Comparison of ENCODE assay signal across 1 cellular context in genomic region chr4:98113005-98113404, GRCh38.
TF ChIP-seq lines count a peak whose summit lies in the region.

No MANE protein-coding gene starts in this region.

TF ChIP-seq in H1, 55 proteins besides CTCF, POLR2A, EP300 and RAD21 (continued from another document):
- TF ChIP-seq, protein P1, sequence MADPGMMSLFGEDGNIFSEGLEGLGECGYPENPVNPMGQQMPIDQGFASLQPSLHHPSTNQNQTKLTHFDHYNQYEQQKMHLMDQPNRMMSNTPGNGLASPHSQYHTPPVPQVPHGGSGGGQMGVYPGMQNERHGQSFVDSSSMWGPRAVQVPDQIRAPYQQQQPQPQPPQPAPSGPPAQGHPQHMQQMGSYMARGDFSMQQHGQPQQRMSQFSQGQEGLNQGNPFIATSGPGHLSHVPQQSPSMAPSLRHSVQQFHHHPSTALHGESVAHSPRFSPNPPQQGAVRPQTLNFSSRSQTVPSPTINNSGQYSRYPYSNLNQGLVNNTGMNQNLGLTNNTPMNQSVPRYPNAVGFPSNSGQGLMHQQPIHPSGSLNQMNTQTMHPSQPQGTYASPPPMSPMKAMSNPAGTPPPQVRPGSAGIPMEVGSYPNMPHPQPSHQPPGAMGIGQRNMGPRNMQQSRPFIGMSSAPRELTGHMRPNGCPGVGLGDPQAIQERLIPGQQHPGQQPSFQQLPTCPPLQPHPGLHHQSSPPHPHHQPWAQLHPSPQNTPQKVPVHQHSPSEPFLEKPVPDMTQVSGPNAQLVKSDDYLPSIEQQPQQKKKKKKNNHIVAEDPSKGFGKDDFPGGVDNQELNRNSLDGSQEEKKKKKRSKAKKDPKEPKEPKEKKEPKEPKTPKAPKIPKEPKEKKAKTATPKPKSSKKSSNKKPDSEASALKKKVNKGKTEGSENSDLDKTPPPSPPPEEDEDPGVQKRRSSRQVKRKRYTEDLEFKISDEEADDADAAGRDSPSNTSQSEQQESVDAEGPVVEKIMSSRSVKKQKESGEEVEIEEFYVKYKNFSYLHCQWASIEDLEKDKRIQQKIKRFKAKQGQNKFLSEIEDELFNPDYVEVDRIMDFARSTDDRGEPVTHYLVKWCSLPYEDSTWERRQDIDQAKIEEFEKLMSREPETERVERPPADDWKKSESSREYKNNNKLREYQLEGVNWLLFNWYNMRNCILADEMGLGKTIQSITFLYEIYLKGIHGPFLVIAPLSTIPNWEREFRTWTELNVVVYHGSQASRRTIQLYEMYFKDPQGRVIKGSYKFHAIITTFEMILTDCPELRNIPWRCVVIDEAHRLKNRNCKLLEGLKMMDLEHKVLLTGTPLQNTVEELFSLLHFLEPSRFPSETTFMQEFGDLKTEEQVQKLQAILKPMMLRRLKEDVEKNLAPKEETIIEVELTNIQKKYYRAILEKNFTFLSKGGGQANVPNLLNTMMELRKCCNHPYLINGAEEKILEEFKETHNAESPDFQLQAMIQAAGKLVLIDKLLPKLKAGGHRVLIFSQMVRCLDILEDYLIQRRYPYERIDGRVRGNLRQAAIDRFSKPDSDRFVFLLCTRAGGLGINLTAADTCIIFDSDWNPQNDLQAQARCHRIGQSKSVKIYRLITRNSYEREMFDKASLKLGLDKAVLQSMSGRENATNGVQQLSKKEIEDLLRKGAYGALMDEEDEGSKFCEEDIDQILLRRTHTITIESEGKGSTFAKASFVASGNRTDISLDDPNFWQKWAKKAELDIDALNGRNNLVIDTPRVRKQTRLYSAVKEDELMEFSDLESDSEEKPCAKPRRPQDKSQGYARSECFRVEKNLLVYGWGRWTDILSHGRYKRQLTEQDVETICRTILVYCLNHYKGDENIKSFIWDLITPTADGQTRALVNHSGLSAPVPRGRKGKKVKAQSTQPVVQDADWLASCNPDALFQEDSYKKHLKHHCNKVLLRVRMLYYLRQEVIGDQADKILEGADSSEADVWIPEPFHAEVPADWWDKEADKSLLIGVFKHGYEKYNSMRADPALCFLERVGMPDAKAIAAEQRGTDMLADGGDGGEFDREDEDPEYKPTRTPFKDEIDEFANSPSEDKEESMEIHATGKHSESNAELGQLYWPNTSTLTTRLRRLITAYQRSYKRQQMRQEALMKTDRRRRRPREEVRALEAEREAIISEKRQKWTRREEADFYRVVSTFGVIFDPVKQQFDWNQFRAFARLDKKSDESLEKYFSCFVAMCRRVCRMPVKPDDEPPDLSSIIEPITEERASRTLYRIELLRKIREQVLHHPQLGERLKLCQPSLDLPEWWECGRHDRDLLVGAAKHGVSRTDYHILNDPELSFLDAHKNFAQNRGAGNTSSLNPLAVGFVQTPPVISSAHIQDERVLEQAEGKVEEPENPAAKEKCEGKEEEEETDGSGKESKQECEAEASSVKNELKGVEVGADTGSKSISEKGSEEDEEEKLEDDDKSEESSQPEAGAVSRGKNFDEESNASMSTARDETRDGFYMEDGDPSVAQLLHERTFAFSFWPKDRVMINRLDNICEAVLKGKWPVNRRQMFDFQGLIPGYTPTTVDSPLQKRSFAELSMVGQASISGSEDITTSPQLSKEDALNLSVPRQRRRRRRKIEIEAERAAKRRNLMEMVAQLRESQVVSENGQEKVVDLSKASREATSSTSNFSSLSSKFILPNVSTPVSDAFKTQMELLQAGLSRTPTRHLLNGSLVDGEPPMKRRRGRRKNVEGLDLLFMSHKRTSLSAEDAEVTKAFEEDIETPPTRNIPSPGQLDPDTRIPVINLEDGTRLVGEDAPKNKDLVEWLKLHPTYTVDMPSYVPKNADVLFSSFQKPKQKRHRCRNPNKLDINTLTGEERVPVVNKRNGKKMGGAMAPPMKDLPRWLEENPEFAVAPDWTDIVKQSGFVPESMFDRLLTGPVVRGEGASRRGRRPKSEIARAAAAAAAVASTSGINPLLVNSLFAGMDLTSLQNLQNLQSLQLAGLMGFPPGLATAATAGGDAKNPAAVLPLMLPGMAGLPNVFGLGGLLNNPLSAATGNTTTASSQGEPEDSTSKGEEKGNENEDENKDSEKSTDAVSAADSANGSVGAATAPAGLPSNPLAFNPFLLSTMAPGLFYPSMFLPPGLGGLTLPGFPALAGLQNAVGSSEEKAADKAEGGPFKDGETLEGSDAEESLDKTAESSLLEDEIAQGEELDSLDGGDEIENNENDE (IDR thresholded peaks at IDR 0.05; ENCODE audit: insufficient replicate concordance, low read length), result no peak
- TF ChIP-seq ASH2L (IDR thresholded peaks at IDR 0.05; ENCODE audit: low read length) (no peak), PHF8 (conservative IDR thresholded peaks at IDR 0.05; ENCODE audit: low read depth, low read length) (no peak), SIRT6 (IDR thresholded peaks at IDR 0.05; ENCODE audit: low read length) (no peak), NRF1 (IDR thresholded peaks at IDR 0.05; ENCODE audit: low read depth, low read length) (no peak), RXRA (IDR thresholded peaks at IDR 0.05; ENCODE audit: insufficient read depth, low read depth, low read length) (no peak), HDAC2 (IDR thresholded peaks at IDR 0.05; ENCODE audit: borderline replicate concordance in 1 of 2, low read depth in 2 of 2, low read length in 2 of 2) (no peak), CBX5 (IDR thresholded peaks at IDR 0.05; ENCODE audit: low read depth, low read length) (no peak)
TF ChIP-seq in H1: peak in this region for 0.
